Comparison of ENCODE assay signal across 22 cellular contexts in the genomic region with DNA sequence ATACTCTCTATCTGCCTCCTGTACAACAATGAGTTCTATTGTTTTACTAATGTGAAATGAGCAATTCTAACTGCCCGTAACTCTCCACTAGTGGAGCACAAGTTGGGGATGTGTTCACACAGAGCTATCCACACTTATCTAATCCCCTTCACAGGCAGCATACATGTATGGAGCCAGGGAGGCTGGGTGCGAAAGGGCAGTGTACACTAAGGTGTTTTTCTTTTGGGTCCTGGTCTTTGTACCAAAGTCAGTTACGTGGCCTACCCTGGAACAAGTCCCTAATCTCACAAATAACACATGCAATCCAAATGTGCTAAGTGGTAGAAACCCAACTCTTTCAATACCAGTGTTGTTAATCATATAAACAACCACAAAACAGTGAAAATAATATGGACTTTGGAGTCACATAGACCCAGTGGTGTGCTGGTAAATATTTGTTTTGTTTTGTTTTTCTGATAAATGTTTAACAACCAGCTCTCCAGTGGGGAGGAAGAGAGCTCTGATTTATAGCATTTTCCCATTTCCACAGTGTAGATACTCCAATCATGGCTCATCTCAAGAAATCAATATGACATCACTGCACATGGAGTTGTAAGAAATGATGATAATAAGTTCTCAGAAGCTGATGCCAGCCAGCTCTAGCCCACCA.
"Had no signal": no experiment of that assay in that cellular context is flagged by ENCODE, and none has a peak within 500 bp of the region (broad histone marks: within the 10 kb centered on the region; RNA-seq: fewer than 3 reads in every experiment).

No MANE protein-coding gene starts in this region.

- H3K4me1 Mint-ChIP-seq: activated CD4-positive, alpha-beta T cell treated with anti-CD3 and anti-CD28 coated beads, Interleukin-2, amount 10 ng/mL, durations not matched to agents 7 days and 5 days; activated naive CD4-positive, alpha-beta T cell treated with anti-CD3 and anti-CD28 coated beads, Interleukin-2, amount 50 U/mL, for 24 hours; memory B cell; naive B cell; neural crest cell; stimulated activated memory B cell treated with anti-CD40 and anti-IgM and Interleukin-4, amounts not matched to agents 10 μg/mL and 1 μg/mL and 100 μg/mL, for 72 hours; T-cell had no signal

- H3K4me3 ChIP-seq: ascending aorta, left lung, mucosa of descending colon, sigmoid colon, testis, upper lobe of right lung had no signal

- H3K27ac ChIP-seq: ascending aorta, foreskin keratinocyte, left lung, sigmoid colon, testis, upper lobe of right lung had no signal

- H3K27ac Mint-ChIP-seq: activated CD4-positive, alpha-beta T cell treated with anti-CD3 and anti-CD28 coated beads, Interleukin-2, amount 10 ng/mL, durations not matched to agents 7 days and 5 days; activated naive CD4-positive, alpha-beta T cell treated with anti-CD3 and anti-CD28 coated beads, Interleukin-2, amount 50 U/mL, for 24 hours; effector memory CD8-positive, alpha-beta T cell; memory B cell; naive B cell; stimulated activated memory B cell treated with anti-CD40 and anti-IgM and Interleukin-4, amounts not matched to agents 10 μg/mL and 1 μg/mL and 100 μg/mL, for 72 hours; T-cell had no signal

- H3K27me3 Mint-ChIP-seq: activated CD4-positive, alpha-beta T cell treated with anti-CD3 and anti-CD28 coated beads, Interleukin-2, amount 10 ng/mL, durations not matched to agents 7 days and 5 days; activated naive CD4-positive, alpha-beta T cell treated with anti-CD3 and anti-CD28 coated beads, Interleukin-2, amount 50 U/mL, for 24 hours; stimulated activated memory B cell treated with anti-CD40 and anti-IgM and Interleukin-4, amounts not matched to agents 10 μg/mL and 1 μg/mL and 100 μg/mL, for 72 hours; T-cell had no signal

- H3K4me1 ChIP-seq: ascending aorta, foreskin keratinocyte, left lung, sigmoid colon, testis, upper lobe of right lung had no signal

- H3K9me3 ChIP-seq: testis, upper lobe of right lung had no signal

- ATAC-seq: effector memory CD8-positive, alpha-beta T cell; foreskin keratinocyte; left lung; mucosa of descending colon; stimulated activated memory B cell treated with anti-CD40 and anti-IgM and Interleukin-4, amounts not matched to agents 10 μg/mL and 1 μg/mL and 100 μg/mL, for 72 hours; T-cell; upper lobe of right lung had no signal

- DNase-seq: activated CD4-positive, alpha-beta T cell treated with anti-CD3 and anti-CD28 coated beads, Interleukin-2, amount 10 ng/mL, durations not matched to agents 7 days and 5 days; activated CD8-positive, alpha-beta memory T cell treated with anti-CD3 and anti-CD28 coated beads, Interleukin-2, amount 50 U/mL, for 4 hours; activated effector memory CD4-positive, alpha-beta T cell treated with anti-CD3 and anti-CD28 coated beads, Interleukin-2, amount 50 U/mL, for 16 hours; activated T-cell treated with anti-CD3 and anti-CD28 coated beads, Interleukin-2, amount 50 U/mL, for 48 hours; effector memory CD8-positive, alpha-beta T cell; foreskin keratinocyte; left lung; mucosa of descending colon; naive B cell; sigmoid colon; stimulated activated CD4-positive, alpha-beta T cell treated with anti-CD3 and anti-CD28 coated beads, Interleukin-4, amount 100 ng/mL, for 4 hours; T-cell; T-helper 9 cell; testis; upper lobe of right lung had no signal

- H3K36me3 Mint-ChIP-seq: activated naive CD4-positive, alpha-beta T cell treated with anti-CD3 and anti-CD28 coated beads, Interleukin-2, amount 50 U/mL, for 24 hours had no signal

- H3K4me3 Mint-ChIP-seq: activated CD4-positive, alpha-beta T cell treated with anti-CD3 and anti-CD28 coated beads, Interleukin-2, amount 10 ng/mL, durations not matched to agents 7 days and 5 days; activated naive CD4-positive, alpha-beta T cell treated with anti-CD3 and anti-CD28 coated beads, Interleukin-2, amount 50 U/mL, for 24 hours; effector memory CD8-positive, alpha-beta T cell; memory B cell; naive B cell; neural crest cell; stimulated activated memory B cell treated with anti-CD40 and anti-IgM and Interleukin-4, amounts not matched to agents 10 μg/mL and 1 μg/mL and 100 μg/mL, for 72 hours; T-cell had no signal

- H3K27me3 ChIP-seq: ascending aorta, foreskin keratinocyte, left lung, sigmoid colon, testis, upper lobe of right lung had no signal

- FAIRE-seq: bronchial epithelial cell, keratinocyte had no signal

- H3K36me3 ChIP-seq: ascending aorta, left lung, sigmoid colon, upper lobe of right lung had no signal
